22 cellular contexts compared by ENCODE assay signal in the genomic region with DNA sequence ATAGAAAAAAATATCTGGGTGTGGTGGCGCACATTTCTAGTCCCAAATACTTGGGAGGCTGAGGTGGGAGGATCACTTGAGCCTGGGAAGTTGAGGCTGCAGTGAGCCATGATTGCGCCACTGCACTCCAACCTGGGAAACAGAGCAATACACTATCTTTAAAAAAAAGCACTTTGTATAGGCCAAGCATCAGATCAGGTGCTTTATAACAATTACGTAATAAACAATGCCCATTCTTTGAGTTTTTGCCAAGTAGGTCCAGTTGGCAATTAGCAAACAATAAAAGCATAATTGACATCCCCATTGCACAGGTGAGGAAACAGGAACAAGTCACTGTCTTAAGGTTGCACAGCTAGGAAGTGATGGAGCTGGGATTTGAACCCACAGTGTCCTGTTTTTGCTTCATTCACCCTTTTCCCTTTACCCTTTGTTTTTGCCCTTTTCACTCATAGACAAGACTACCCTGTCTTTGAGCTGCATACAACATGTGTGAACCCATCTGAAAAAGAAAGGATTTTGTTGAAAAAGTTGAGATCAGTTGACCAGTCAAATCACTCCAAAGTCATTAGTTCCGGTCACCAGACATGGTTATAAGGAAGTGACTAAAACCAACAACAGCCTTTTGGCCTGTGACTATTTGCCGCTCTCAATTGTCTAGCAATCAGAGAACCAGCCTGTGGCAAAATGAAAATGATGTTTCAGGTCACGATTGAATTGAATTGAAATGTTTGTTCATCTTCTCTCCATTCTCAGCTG.
"Had no signal": no experiment of that assay in that cellular context is flagged by ENCODE, and none has a peak within 500 bp of the region (broad histone marks: within the 10 kb centered on the region; RNA-seq: fewer than 3 reads in every experiment).

No MANE protein-coding gene starts in this region.

- H3K4me1 ChIP-seq: colonic mucosa, esophagus muscularis mucosa, parathyroid adenoma, prostate gland, right atrium auricular region, sigmoid colon, stomach, thyroid gland had no signal

- H3K9me3 ChIP-seq: colonic mucosa, esophagus muscularis mucosa, neutrophil, prostate gland, right atrium auricular region, sigmoid colon, stomach, thyroid gland had no signal

- H3K36me3 ChIP-seq: colonic mucosa, esophagus muscularis mucosa, neutrophil, prostate gland, right atrium auricular region, sigmoid colon, stomach, thyroid gland had no signal

- H2AFZ ChIP-seq: parathyroid adenoma had no signal

- H3K27me3 ChIP-seq: colonic mucosa had no signal

- H3K27ac ChIP-seq: colonic mucosa, esophagus muscularis mucosa, neutrophil, parathyroid adenoma, prostate gland, right atrium auricular region, sigmoid colon, stomach, thyroid gland had no signal

- DNase-seq: colonic mucosa; effector CD8-positive, alpha-beta T cell; endodermal cell; head of caudate nucleus; kidney; natural killer cell; stimulated activated CD4-positive, alpha-beta T cell treated with anti-CD3 and anti-CD28 coated beads, Interleukin-2, amount 100 ng/mL, for 24 hours; stimulated activated CD4-positive, alpha-beta T cell treated with anti-CD3 and anti-CD28 coated beads, Interleukin-4, amount 100 ng/mL, for 24 hours; stimulated activated naive CD4-positive, alpha-beta T cell treated with Interleukin-2 at 50 U/mL for 16 hours; stomach; thyroid gland; trophoblast cell had no signal

- H3K4me3 ChIP-seq: colonic mucosa, esophagus muscularis mucosa, lung, prostate gland, right atrium auricular region, sigmoid colon, stomach, thyroid gland had no signal

- H3K9ac ChIP-seq: parathyroid adenoma had no signal

- FAIRE-seq: frontal cortex, kidney had no signal

- ATAC-seq: left lobe of liver; natural killer cell; stimulated activated effector memory CD8-positive, alpha-beta T cell treated with anti-CD3 and anti-CD28 coated beads, Interleukin-12 subunit alpha, Interleukin-12 subunit beta, amount 100 ng/mL, for 72 hours had no signal

- H3K79me2 ChIP-seq: parathyroid adenoma had no signal
